ENCODE assay signal across 3 cellular contexts in genomic region chr10:73850205-73850604, GRCh38.
TF ChIP-seq lines count a peak whose summit lies in the region.

No MANE protein-coding gene starts in this region.

TF ChIP-seq in SK-N-SH, 30 proteins besides CTCF, POLR2A, EP300 and RAD21 (continued from another document):
- TF ChIP-seq EZH2phosphoT487 (IDR thresholded peaks at IDR 0.05; ENCODE audit: borderline replicate concordance, low read depth) (no peak), ZBTB33 (IDR thresholded peaks at IDR 0.05; ENCODE audit: borderline replicate concordance, low read depth) (no peak), RFX5 (IDR thresholded peaks at IDR 0.05; ENCODE audit: low read length) (no peak), REST (IDR thresholded peaks at IDR 0.05; ENCODE audit: low read depth, low read length) (no peak), RCOR1 (IDR thresholded peaks at IDR 0.05; ENCODE audit: low read length) (no peak), SIN3A (IDR thresholded peaks at IDR 0.05; ENCODE audit: borderline replicate concordance, low read depth, low read length) (no peak), RXRA (IDR thresholded peaks at IDR 0.05; ENCODE audit: borderline replicate concordance, low read depth) (no peak)
TF ChIP-seq in SK-N-SH: peak in this region for 0.

TF ChIP-seq in SK-N-SH treated with all-trans-retinoic acid at 6 μM for 48 hours, 23 proteins besides CTCF, POLR2A, EP300 and RAD21:
- TF ChIP-seq RARB (CRISPR knock-in tag; IDR thresholded peaks at IDR 0.05) (no peak), ZNF565 (CRISPR knock-in tag; conservative IDR thresholded peaks at IDR 0.05; ENCODE audit: low read depth) (no peak), PPARA (CRISPR knock-in tag; IDR thresholded peaks at IDR 0.05; ENCODE audit: borderline replicate concordance) (no peak), GLIS3 (CRISPR knock-in tag; IDR thresholded peaks at IDR 0.05) (no peak), ZNF8 (CRISPR knock-in tag; IDR thresholded peaks at IDR 0.05) (no peak), ZC3H10 (CRISPR knock-in tag; IDR thresholded peaks at IDR 0.05) (no peak), ISL1 (CRISPR knock-in tag; IDR thresholded peaks at IDR 0.05) (no peak), SNAI2 (CRISPR knock-in tag; IDR thresholded peaks at IDR 0.05) (no peak), ZFP3 (CRISPR knock-in tag; IDR thresholded peaks at IDR 0.05) (no peak), POU6F1 (CRISPR knock-in tag; IDR thresholded peaks at IDR 0.05; ENCODE audit: borderline replicate concordance, low read depth) (no peak), ZFP30 (CRISPR knock-in tag; IDR thresholded peaks at IDR 0.05) (no peak), CSDC2 (CRISPR knock-in tag; IDR thresholded peaks at IDR 0.05) (no peak), ARNTL (CRISPR knock-in tag; IDR thresholded peaks at IDR 0.05; ENCODE audit: borderline replicate concordance, low read depth) (no peak), ZNF70 (CRISPR knock-in tag; IDR thresholded peaks at IDR 0.05) (no peak), BACH2 (CRISPR knock-in tag; IDR thresholded peaks at IDR 0.05; ENCODE audit: borderline replicate concordance) (no peak), OSR1 (CRISPR knock-in tag; IDR thresholded peaks at IDR 0.05) (no peak), TOX (CRISPR knock-in tag; IDR thresholded peaks at IDR 0.05; ENCODE audit: borderline replicate concordance) (no peak)
- TF ChIP-seq, protein P1, sequence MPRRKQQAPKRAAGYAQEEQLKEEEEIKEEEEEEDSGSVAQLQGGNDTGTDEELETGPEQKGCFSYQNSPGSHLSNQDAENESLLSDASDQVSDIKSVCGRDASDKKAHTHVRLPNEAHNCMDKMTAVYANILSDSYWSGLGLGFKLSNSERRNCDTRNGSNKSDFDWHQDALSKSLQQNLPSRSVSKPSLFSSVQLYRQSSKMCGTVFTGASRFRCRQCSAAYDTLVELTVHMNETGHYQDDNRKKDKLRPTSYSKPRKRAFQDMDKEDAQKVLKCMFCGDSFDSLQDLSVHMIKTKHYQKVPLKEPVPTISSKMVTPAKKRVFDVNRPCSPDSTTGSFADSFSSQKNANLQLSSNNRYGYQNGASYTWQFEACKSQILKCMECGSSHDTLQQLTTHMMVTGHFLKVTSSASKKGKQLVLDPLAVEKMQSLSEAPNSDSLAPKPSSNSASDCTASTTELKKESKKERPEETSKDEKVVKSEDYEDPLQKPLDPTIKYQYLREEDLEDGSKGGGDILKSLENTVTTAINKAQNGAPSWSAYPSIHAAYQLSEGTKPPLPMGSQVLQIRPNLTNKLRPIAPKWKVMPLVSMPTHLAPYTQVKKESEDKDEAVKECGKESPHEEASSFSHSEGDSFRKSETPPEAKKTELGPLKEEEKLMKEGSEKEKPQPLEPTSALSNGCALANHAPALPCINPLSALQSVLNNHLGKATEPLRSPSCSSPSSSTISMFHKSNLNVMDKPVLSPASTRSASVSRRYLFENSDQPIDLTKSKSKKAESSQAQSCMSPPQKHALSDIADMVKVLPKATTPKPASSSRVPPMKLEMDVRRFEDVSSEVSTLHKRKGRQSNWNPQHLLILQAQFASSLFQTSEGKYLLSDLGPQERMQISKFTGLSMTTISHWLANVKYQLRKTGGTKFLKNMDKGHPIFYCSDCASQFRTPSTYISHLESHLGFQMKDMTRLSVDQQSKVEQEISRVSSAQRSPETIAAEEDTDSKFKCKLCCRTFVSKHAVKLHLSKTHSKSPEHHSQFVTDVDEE (CRISPR knock-in tag; IDR thresholded peaks at IDR 0.05) = no peak
- TF ChIP-seq, protein P2, sequence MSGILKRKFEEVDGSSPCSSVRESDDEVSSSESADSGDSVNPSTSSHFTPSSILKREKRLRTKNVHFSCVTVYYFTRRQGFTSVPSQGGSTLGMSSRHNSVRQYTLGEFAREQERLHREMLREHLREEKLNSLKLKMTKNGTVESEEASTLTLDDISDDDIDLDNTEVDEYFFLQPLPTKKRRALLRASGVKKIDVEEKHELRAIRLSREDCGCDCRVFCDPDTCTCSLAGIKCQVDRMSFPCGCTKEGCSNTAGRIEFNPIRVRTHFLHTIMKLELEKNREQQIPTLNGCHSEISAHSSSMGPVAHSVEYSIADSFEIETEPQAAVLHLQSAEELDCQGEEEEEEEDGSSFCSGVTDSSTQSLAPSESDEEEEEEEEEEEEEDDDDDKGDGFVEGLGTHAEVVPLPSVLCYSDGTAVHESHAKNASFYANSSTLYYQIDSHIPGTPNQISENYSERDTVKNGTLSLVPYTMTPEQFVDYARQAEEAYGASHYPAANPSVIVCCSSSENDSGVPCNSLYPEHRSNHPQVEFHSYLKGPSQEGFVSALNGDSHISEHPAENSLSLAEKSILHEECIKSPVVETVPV (CRISPR knock-in tag; IDR thresholded peaks at IDR 0.05) = no peak
- TF ChIP-seq, protein P3, sequence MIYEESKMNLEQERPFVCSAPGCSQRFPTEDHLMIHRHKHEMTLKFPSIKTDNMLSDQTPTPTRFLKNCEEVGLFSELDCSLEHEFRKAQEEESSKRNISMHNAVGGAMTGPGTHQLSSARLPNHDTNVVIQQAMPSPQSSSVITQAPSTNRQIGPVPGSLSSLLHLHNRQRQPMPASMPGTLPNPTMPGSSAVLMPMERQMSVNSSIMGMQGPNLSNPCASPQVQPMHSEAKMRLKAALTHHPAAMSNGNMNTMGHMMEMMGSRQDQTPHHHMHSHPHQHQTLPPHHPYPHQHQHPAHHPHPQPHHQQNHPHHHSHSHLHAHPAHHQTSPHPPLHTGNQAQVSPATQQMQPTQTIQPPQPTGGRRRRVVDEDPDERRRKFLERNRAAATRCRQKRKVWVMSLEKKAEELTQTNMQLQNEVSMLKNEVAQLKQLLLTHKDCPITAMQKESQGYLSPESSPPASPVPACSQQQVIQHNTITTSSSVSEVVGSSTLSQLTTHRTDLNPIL (CRISPR knock-in tag; IDR thresholded peaks at IDR 0.05; ENCODE audit: low read depth) = no peak

TF ChIP-seq in GM23338, 12 proteins besides CTCF, POLR2A, EP300 and RAD21:
- TF ChIP-seq EZH2 (IDR thresholded peaks at IDR 0.05; ENCODE audit: low read depth, unreplicated experiment) = no peak
- no peak for TF ChIP-seq JUNB (IDR thresholded peaks at IDR 0.05; ENCODE audit: unreplicated experiment)
- TF ChIP-seq POLR2AphosphoS5 (IDR thresholded peaks at IDR 0.05; ENCODE audit: low read depth) = no peak
- TF ChIP-seq NANOG (IDR thresholded peaks at IDR 0.05; ENCODE audit: borderline replicate concordance) = no peak
- no peak for TF ChIP-seq EZH2phosphoT487 (IDR thresholded peaks at IDR 0.05; ENCODE audit: unreplicated experiment)
- no peak for TF ChIP-seq CREB1 (CRISPR knock-in tag; IDR thresholded peaks at IDR 0.05; ENCODE audit: low read depth)
- no peak for TF ChIP-seq ETS1 (IDR thresholded peaks at IDR 0.05)
- TF ChIP-seq ZNF331 (CRISPR knock-in tag; IDR thresholded peaks at IDR 0.05; ENCODE audit: low read depth) = no peak
- no peak for TF ChIP-seq STAT1 (IDR thresholded peaks at IDR 0.05; ENCODE audit: unreplicated experiment)
- no peak for TF ChIP-seq ZNF462 (CRISPR knock-in tag; IDR thresholded peaks at IDR 0.05)
- TF ChIP-seq ZNF114 (CRISPR knock-in tag; IDR thresholded peaks at IDR 0.05) = no peak
- TF ChIP-seq REST (IDR thresholded peaks at IDR 0.05; ENCODE audit: unreplicated experiment) = no peak
